In genomic region chr10:14519785-14520184, GRCh38 we compare ENCODE assay signal across 23 cellular contexts.
DNase-seq lines count a peak whose midpoint lies in the region; ATAC-seq and TF ChIP-seq lines count a peak whose summit lies in the region.
"Had no signal": no experiment of that assay in that cellular context is flagged by ENCODE, and none has a peak within 500 bp of the region (broad histone marks: within the 10 kb centered on the region; RNA-seq: fewer than 3 reads in every experiment).

No MANE protein-coding gene starts in this region.

- no peak overlapping the region for H3K4me2 ChIP-seq in OCI-LY7 (ENCODE audit: low read length)
- H3K4me2 ChIP-seq: PC-9 had no signal

- peak overlapping the region; percentile 41 for H3K27ac Mint-ChIP-seq in activated naive CD4-positive, alpha-beta T cell treated with anti-CD3 and anti-CD28 coated beads, Interleukin-2, amount 50 U/mL, for 24 hours

- H2AFZ ChIP-seq in OCI-LY7 (ENCODE audit: low read length) = no peak overlapping the region
- H2AFZ ChIP-seq: PC-9 had no signal

- no peaks in the 10 kb centered on the region for H4K20me1 ChIP-seq in OCI-LY7 (ENCODE audit: insufficient read depth, low read length)

- no peaks in the 10 kb centered on the region for H3K27me3 Mint-ChIP-seq in activated naive CD4-positive, alpha-beta T cell treated with anti-CD3 and anti-CD28 coated beads, Interleukin-2, amount 50 U/mL, for 24 hours

- H3K27me3 ChIP-seq in neutrophil = no peaks in the 10 kb centered on the region
- H3K27me3 ChIP-seq: BE2C, SJSA1 had no signal

- peaks cover 22% of the 10 kb centered on the region for H3K36me3 Mint-ChIP-seq in activated naive CD4-positive, alpha-beta T cell treated with anti-CD3 and anti-CD28 coated beads, Interleukin-2, amount 50 U/mL, for 24 hours

- peaks cover 13% of the 10 kb centered on the region; the same call in 1 of the 2 replicates for H3K79me2 ChIP-seq in OCI-LY7 (ENCODE audit: insufficient read depth, low read depth, low read length)

- H3K9me3 Mint-ChIP-seq in activated naive CD4-positive, alpha-beta T cell treated with anti-CD3 and anti-CD28 coated beads, Interleukin-2, amount 50 U/mL, for 24 hours = no peaks in the 10 kb centered on the region

- no peak for DNase-seq in activated naive CD4-positive, alpha-beta T cell treated with anti-CD3 and anti-CD28 coated beads, Interleukin-2, amount 50 U/mL, for 16 hours
- no peak for DNase-seq in OCI-LY7 (ENCODE audit: low spot score)
- peak; percentile 40 for DNase-seq in iPS-NIHi11 (ENCODE audit: low spot score)
- DNase-seq in stimulated activated naive CD8-positive, alpha-beta T cell treated with anti-CD3 and anti-CD28 coated beads, Interleukin-15, Interleukin-2, amounts not matched to agents 100 U/mL and 50 U/mL, for 24 hours = no peak
- no peak for DNase-seq in NCI-H187 (lab: John Stamatoyannopoulos, UW)
- DNase-seq: 8988T, ACHN, BE2C, MV-4-11, NCI-H1105 treated with DMSO at 0.1 percent for 48 hours, NCI-H146, NCI-H2029, NCI-H446, NCI-H524 treated with DMSO at 0.1 percent for 48 hours, NCI-H774, PC-9, Right ventricle myocardium superior had no signal

- no peak for ATAC-seq in stimulated activated naive CD8-positive, alpha-beta T cell treated with anti-CD3 and anti-CD28 coated beads, Interleukin-15, Interleukin-2, amounts not matched to agents 100 U/mL and 50 U/mL, for 24 hours
- no peak for ATAC-seq in GM19395 (IDR thresholded peaks at IDR 0.05; ENCODE audit: unreplicated experiment)
- ATAC-seq: HepG2, K562 had no signal

- TF ChIP-seq CTCF in OCI-LY7 (conservative IDR thresholded peaks at IDR 0.05; ENCODE audit: low read length) (no peak), neutrophil (IDR thresholded peaks at IDR 0.05) (no peak)

- intact Hi-C loops in OCI-LY7 (cut with micrococcal nuclease; ENCODE audit: unreplicated experiment) = no loop called here

- CTCF ChIA-PET in OCI-LY7 (lab: Charles Lee; ENCODE audit: unreplicated experiment) = interaction anchor here (0.6 kb wide), 1 partner anchor 31 kb away, joined by 3 read pairs; no protein-coding TSS in a partner anchor

- H3K4me1 ChIP-seq in OCI-LY7 (ENCODE audit: insufficient read depth, low read length, poor library complexity, severe bottlenecking) = no peaks in the 10 kb centered on the region
- H3K4me1 ChIP-seq in neutrophil (ENCODE audit: control insufficient read depth in 1 of 2, insufficient read depth in 1 of 2, low read depth in 1 of 2, low read length in 1 of 2) = peaks cover 15 to 16% of the 10 kb centered on the region in 2 experiments
- H3K4me1 ChIP-seq: BE2C, SJSA1 had no signal

- H3K4me1 Mint-ChIP-seq in activated naive CD4-positive, alpha-beta T cell treated with anti-CD3 and anti-CD28 coated beads, Interleukin-2, amount 50 U/mL, for 24 hours = peaks cover 18% of the 10 kb centered on the region

- TSS peak; percentile 38 for BruUV-seq in OCI-LY7 (replicated peaks; lab: Mats Ljungman, UMichigan)

- H3K4me3 Mint-ChIP-seq in activated naive CD4-positive, alpha-beta T cell treated with anti-CD3 and anti-CD28 coated beads, Interleukin-2, amount 50 U/mL, for 24 hours = no peak overlapping the region

- H3K36me3 ChIP-seq in OCI-LY7 (ENCODE audit: insufficient read depth, low read length) = peaks cover 87% of the 10 kb centered on the region
- H3K36me3 ChIP-seq in neutrophil = peaks cover 46% of the 10 kb centered on the region

- H3K9me3 ChIP-seq in OCI-LY7 (ENCODE audit: low read length) (no peaks in the 10 kb centered on the region), neutrophil (no peaks in the 10 kb centered on the region)
- H3K9me3 ChIP-seq: BE2C, SJSA1 had no signal

- H3K9me2 ChIP-seq in OCI-LY7 (ENCODE audit: insufficient read depth, low read length) = no peaks in the 10 kb centered on the region

- POLR2A ChIA-PET in OCI-LY7 (lab: Charles Lee) = interaction anchor here (0.6 to 0.7 kb wide), 4 partner anchors 217 to 383 kb away, joined by 3 to 5 read pairs (median 4); no protein-coding TSS in a partner anchor

- no peak overlapping the region for H3K4me3 ChIP-seq in OCI-LY7 (ENCODE audit: low read depth, low read length, poor library complexity, severe bottlenecking)
- no peak overlapping the region for H3K4me3 ChIP-seq in neutrophil (ENCODE audit: low read depth in 1 of 2, low read length in 1 of 2)
- H3K4me3 ChIP-seq: K562, PC-9, SJSA1 had no signal

- no peak overlapping the region for H3K27ac ChIP-seq in OCI-LY7 (ENCODE audit: low read depth, low read length, poor library complexity, severe bottlenecking)
- peak overlapping the region; percentile 51 for H3K27ac ChIP-seq in neutrophil
- H3K27ac ChIP-seq: PC-9, SJSA1 had no signal
